In the genomic region with DNA sequence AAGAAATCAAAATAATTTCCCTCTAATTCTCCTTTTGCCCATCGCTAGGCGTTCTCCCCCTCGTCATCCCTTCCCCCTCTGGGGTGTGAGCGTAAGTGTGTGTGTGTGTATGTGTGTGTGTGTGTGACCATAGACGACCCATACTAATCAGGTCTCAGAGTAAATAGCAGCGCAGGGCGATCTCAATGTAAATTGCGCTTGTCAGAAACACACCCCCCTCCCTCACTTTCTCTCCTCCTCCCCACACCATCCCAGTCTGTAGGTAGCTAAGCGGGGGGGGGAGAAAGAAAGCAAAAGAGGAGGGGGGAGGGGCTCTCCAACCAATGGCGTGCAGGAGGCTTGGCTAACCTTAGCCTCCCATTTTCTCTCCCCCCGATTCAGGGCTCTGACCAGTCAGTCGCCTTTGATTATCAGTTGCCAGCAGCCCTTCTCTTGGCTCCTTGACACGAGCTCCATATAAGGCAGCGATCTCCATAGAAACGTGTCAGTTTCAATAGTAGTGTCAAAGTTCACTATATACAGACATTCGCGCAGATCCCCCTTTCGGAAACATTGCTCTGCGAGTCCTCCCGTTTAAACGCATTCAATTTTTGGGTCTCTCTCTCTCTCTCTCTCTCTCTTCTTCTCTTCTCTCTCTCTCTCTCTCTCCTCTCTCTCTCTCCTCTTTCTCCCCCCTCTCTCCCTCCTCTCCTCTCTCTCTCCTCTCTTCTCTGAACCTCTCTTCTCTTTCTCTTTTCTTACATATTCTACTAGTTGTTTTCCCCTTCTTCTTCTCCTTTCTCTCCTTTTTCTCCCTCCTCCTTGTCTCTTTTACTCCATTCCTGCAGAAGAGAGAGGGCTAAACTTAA, we compare ENCODE assay signal across 1 cellular context.
TF ChIP-seq lines count a peak whose summit lies in the region.

A gene (plus strand): TSS at position 546 of the 848 bp plus-strand sequence. CDS start 1,802 bp downstream, outside the sequence.

TF ChIP-seq in HEK293, 187 proteins besides CTCF, POLR2A, EP300 and RAD21 (continued from another document and continues in another):
- TF ChIP-seq, protein P1, sequence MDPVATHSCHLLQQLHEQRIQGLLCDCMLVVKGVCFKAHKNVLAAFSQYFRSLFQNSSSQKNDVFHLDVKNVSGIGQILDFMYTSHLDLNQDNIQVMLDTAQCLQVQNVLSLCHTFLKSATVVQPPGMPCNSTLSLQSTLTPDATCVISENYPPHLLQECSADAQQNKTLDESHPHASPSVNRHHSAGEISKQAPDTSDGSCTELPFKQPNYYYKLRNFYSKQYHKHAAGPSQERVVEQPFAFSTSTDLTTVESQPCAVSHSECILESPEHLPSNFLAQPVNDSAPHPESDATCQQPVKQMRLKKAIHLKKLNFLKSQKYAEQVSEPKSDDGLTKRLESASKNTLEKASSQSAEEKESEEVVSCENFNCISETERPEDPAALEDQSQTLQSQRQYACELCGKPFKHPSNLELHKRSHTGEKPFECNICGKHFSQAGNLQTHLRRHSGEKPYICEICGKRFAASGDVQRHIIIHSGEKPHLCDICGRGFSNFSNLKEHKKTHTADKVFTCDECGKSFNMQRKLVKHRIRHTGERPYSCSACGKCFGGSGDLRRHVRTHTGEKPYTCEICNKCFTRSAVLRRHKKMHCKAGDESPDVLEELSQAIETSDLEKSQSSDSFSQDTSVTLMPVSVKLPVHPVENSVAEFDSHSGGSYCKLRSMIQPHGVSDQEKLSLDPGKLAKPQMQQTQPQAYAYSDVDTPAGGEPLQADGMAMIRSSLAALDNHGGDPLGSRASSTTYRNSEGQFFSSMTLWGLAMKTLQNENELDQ (tag by site-specific recombination; IDR thresholded peaks at IDR 0.05; ENCODE audit: low read depth), result 0 out of 2 replicates have a peak, but pooled peaks have one; percentile 61
- TF ChIP-seq, protein P2, sequence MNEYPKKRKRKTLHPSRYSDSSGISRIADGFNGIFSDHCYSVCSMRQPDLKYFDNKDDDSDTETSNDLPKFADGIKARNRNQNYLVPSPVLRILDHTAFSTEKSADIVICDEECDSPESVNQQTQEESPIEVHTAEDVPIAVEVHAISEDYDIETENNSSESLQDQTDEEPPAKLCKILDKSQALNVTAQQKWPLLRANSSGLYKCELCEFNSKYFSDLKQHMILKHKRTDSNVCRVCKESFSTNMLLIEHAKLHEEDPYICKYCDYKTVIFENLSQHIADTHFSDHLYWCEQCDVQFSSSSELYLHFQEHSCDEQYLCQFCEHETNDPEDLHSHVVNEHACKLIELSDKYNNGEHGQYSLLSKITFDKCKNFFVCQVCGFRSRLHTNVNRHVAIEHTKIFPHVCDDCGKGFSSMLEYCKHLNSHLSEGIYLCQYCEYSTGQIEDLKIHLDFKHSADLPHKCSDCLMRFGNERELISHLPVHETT (tag by site-specific recombination; IDR thresholded peaks at IDR 0.05), result peak; percentile 95
- TF ChIP-seq ZNF654 (tag by site-specific recombination; IDR thresholded peaks at IDR 0.05; ENCODE audit: low read depth), result peak; percentile 34
- peak; percentile 100 for TF ChIP-seq ZNF596 (tag by site-specific recombination; IDR thresholded peaks at IDR 0.05)
- TF ChIP-seq, protein P3, sequence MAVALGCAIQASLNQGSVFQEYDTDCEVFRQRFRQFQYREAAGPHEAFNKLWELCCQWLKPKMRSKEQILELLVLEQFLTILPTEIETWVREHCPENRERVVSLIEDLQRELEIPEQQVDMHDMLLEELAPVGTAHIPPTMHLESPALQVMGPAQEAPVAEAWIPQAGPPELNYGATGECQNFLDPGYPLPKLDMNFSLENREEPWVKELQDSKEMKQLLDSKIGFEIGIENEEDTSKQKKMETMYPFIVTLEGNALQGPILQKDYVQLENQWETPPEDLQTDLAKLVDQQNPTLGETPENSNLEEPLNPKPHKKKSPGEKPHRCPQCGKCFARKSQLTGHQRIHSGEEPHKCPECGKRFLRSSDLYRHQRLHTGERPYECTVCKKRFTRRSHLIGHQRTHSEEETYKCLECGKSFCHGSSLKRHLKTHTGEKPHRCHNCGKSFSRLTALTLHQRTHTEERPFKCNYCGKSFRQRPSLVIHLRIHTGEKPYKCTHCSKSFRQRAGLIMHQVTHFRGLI (tag by site-specific recombination; IDR thresholded peaks at IDR 0.05), result peak; percentile 83
- TF ChIP-seq ZNF366 (tag by site-specific recombination; conservative IDR thresholded peaks at IDR 0.05), result peak; percentile 99
- no peak for TF ChIP-seq ZNF274 (IDR thresholded peaks at IDR 0.05; ENCODE audit: low read length)
- TF ChIP-seq ZNF274 (tag by site-specific recombination; IDR thresholded peaks at IDR 0.05; ENCODE audit: borderline replicate concordance), result no peak
- peak; percentile 85; the same call in 1 of the 2 replicates for TF ChIP-seq ZNF777 (tag by site-specific recombination; IDR thresholded peaks at IDR 0.05; ENCODE audit: borderline replicate concordance)
- TF ChIP-seq ZNF350 (tag by site-specific recombination; IDR thresholded peaks at IDR 0.05), result no peak
- peak; percentile 99 for TF ChIP-seq PRDM1 (tag by site-specific recombination; IDR thresholded peaks at IDR 0.05)
- peak; percentile 20; the same call in 1 of the 2 replicates for TF ChIP-seq TCF7L2 (IDR thresholded peaks at IDR 0.05; ENCODE audit: borderline replicate concordance, low read depth, low read length)
- 0 out of 2 replicates have a peak, but pooled peaks have one; percentile 9 for TF ChIP-seq ZNF626 (tag by site-specific recombination; IDR thresholded peaks at IDR 0.05)
- peak; percentile 79 for TF ChIP-seq ZNF664 (tag by site-specific recombination; IDR thresholded peaks at IDR 0.05)
- TF ChIP-seq, protein P4, sequence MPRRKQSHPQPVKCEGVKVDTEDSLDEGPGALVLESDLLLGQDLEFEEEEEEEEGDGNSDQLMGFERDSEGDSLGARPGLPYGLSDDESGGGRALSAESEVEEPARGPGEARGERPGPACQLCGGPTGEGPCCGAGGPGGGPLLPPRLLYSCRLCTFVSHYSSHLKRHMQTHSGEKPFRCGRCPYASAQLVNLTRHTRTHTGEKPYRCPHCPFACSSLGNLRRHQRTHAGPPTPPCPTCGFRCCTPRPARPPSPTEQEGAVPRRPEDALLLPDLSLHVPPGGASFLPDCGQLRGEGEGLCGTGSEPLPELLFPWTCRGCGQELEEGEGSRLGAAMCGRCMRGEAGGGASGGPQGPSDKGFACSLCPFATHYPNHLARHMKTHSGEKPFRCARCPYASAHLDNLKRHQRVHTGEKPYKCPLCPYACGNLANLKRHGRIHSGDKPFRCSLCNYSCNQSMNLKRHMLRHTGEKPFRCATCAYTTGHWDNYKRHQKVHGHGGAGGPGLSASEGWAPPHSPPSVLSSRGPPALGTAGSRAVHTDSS (tag by site-specific recombination; IDR thresholded peaks at IDR 0.05), result peak; percentile 77; the same call in 1 of the 2 replicates
- peak; percentile 100 for TF ChIP-seq MZF1 (tag by site-specific recombination; IDR thresholded peaks at IDR 0.05; ENCODE audit: borderline replicate concordance)
- TF ChIP-seq GLIS2 (tag by site-specific recombination; IDR thresholded peaks at IDR 0.05), result peak; percentile 96
- TF ChIP-seq, protein P5, sequence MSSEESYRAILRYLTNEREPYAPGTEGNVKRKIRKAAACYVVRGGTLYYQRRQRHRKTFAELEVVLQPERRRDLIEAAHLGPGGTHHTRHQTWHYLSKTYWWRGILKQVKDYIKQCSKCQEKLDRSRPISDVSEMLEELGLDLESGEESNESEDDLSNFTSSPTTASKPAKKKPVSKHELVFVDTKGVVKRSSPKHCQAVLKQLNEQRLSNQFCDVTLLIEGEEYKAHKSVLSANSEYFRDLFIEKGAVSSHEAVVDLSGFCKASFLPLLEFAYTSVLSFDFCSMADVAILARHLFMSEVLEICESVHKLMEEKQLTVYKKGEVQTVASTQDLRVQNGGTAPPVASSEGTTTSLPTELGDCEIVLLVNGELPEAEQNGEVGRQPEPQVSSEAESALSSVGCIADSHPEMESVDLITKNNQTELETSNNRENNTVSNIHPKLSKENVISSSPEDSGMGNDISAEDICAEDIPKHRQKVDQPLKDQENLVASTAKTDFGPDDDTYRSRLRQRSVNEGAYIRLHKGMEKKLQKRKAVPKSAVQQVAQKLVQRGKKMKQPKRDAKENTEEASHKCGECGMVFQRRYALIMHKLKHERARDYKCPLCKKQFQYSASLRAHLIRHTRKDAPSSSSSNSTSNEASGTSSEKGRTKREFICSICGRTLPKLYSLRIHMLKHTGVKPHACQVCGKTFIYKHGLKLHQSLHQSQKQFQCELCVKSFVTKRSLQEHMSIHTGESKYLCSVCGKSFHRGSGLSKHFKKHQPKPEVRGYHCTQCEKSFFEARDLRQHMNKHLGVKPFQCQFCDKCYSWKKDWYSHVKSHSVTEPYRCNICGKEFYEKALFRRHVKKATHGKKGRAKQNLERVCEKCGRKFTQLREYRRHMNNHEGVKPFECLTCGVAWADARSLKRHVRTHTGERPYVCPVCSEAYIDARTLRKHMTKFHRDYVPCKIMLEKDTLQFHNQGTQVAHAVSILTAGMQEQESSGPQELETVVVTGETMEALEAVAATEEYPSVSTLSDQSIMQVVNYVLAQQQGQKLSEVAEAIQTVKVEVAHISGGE (tag by site-specific recombination; conservative IDR thresholded peaks at IDR 0.05; ENCODE audit: low read depth), result peak; percentile 26; the same call in 1 of the 2 replicates
- TF ChIP-seq, protein P6, sequence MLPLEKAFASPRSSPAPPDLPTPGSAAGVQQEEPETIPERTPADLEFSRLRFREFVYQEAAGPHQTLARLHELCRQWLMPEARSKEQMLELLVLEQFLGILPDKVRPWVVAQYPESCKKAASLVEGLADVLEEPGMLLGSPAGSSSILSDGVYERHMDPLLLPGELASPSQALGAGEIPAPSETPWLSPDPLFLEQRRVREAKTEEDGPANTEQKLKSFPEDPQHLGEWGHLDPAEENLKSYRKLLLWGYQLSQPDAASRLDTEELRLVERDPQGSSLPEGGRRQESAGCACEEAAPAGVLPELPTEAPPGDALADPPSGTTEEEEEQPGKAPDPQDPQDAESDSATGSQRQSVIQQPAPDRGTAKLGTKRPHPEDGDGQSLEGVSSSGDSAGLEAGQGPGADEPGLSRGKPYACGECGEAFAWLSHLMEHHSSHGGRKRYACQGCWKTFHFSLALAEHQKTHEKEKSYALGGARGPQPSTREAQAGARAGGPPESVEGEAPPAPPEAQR (tag by site-specific recombination; IDR thresholded peaks at IDR 0.05), result peak; percentile 97
- TF ChIP-seq ZEB2 (tag by site-specific recombination; IDR thresholded peaks at IDR 0.05), result peak; percentile 93; the same call in 1 of the 2 replicates
- peak; percentile 73 for TF ChIP-seq ZIC2 (tag by site-specific recombination; IDR thresholded peaks at IDR 0.05)
- TF ChIP-seq ZNF391 (tag by site-specific recombination; IDR thresholded peaks at IDR 0.05; ENCODE audit: borderline replicate concordance, low read depth), result peak; percentile 97
- TF ChIP-seq ZNF324 (tag by site-specific recombination; IDR thresholded peaks at IDR 0.05), result peak; percentile 91
- no peak for TF ChIP-seq ZFP3 (tag by site-specific recombination; IDR thresholded peaks at IDR 0.05; ENCODE audit: low read depth)
- TF ChIP-seq ZNF2 (tag by site-specific recombination; IDR thresholded peaks at IDR 0.05), result peak; percentile 86
- no peak for TF ChIP-seq SALL2 (tag by site-specific recombination; IDR thresholded peaks at IDR 0.05; ENCODE audit: borderline replicate concordance)
- peak; percentile 95 for TF ChIP-seq KLF1 (tag by site-specific recombination; IDR thresholded peaks at IDR 0.05)
- TF ChIP-seq SCRT1 (tag by site-specific recombination; IDR thresholded peaks at IDR 0.05; ENCODE audit: borderline replicate concordance), result peak; percentile 33; the same call in 1 of the 2 replicates
- TF ChIP-seq ZNF660 (tag by site-specific recombination; IDR thresholded peaks at IDR 0.05), result peak; percentile 92
- no peak for TF ChIP-seq SETDB1 (IDR thresholded peaks at IDR 0.05; ENCODE audit: insufficient read length, low read length)
- no peak for TF ChIP-seq ZNF621 (tag by site-specific recombination; IDR thresholded peaks at IDR 0.05)
- no peak for TF ChIP-seq ZNF132 (tag by site-specific recombination; IDR thresholded peaks at IDR 0.05; ENCODE audit: borderline replicate concordance)
- TF ChIP-seq ZNF214 (tag by site-specific recombination; IDR thresholded peaks at IDR 0.05; ENCODE audit: borderline replicate concordance), result no peak
- TF ChIP-seq, protein P7, sequence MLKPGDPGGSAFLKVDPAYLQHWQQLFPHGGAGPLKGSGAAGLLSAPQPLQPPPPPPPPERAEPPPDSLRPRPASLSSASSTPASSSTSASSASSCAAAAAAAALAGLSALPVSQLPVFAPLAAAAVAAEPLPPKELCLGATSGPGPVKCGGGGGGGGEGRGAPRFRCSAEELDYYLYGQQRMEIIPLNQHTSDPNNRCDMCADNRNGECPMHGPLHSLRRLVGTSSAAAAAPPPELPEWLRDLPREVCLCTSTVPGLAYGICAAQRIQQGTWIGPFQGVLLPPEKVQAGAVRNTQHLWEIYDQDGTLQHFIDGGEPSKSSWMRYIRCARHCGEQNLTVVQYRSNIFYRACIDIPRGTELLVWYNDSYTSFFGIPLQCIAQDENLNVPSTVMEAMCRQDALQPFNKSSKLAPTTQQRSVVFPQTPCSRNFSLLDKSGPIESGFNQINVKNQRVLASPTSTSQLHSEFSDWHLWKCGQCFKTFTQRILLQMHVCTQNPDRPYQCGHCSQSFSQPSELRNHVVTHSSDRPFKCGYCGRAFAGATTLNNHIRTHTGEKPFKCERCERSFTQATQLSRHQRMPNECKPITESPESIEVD (tag by site-specific recombination; IDR thresholded peaks at IDR 0.05), result peak; percentile 94
- TF ChIP-seq HOXD13 (CRISPR knock-in tag; IDR thresholded peaks at IDR 0.05; ENCODE audit: borderline replicate concordance), result peak; percentile 73; the same call in 1 of the 2 replicates
- peak; percentile 39; the same call in 1 of the 2 replicates for TF ChIP-seq YY2 (tag by site-specific recombination; IDR thresholded peaks at IDR 0.05)
- TF ChIP-seq ZNF677 (tag by site-specific recombination; IDR thresholded peaks at IDR 0.05), result no peak
- peak; percentile 96 for TF ChIP-seq ZBTB1 (tag by site-specific recombination; IDR thresholded peaks at IDR 0.05)
- peak; percentile 12; the same call in 1 of the 2 replicates for TF ChIP-seq ZNF16 (tag by site-specific recombination; IDR thresholded peaks at IDR 0.05; ENCODE audit: low read depth)
- peak; percentile 75 for TF ChIP-seq ZBTB21 (tag by site-specific recombination; IDR thresholded peaks at IDR 0.05)
- TF ChIP-seq ZSCAN30 (tag by site-specific recombination; IDR thresholded peaks at IDR 0.05), result peak; percentile 98
- TF ChIP-seq, protein P8, sequence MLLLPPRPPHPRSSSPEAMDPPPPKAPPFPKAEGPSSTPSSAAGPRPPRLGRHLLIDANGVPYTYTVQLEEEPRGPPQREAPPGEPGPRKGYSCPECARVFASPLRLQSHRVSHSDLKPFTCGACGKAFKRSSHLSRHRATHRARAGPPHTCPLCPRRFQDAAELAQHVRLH (tag by site-specific recombination; IDR thresholded peaks at IDR 0.05), result peak; percentile 96
- TF ChIP-seq ZNF10 (tag by site-specific recombination; IDR thresholded peaks at IDR 0.05), result peak; percentile 95
- TF ChIP-seq GLIS1 (tag by site-specific recombination; IDR thresholded peaks at IDR 0.05), result peak; percentile 87
- TF ChIP-seq, protein P9, sequence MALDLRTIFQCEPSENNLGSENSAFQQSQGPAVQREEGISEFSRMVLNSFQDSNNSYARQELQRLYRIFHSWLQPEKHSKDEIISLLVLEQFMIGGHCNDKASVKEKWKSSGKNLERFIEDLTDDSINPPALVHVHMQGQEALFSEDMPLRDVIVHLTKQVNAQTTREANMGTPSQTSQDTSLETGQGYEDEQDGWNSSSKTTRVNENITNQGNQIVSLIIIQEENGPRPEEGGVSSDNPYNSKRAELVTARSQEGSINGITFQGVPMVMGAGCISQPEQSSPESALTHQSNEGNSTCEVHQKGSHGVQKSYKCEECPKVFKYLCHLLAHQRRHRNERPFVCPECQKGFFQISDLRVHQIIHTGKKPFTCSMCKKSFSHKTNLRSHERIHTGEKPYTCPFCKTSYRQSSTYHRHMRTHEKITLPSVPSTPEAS (tag by site-specific recombination; IDR thresholded peaks at IDR 0.05), result peak; percentile 96
- peak; percentile 65 for TF ChIP-seq YY1 (tag by site-specific recombination; IDR thresholded peaks at IDR 0.05)
- peak; percentile 42 for TF ChIP-seq ZNF146 (tag by site-specific recombination; IDR thresholded peaks at IDR 0.05)
